ENCODE assay signal across 21 cellular contexts in genomic region chr10:133254421-133255120, GRCh38. TPM values are rescaled to one million over a fixed set of nuclear protein-coding genes. Genes with fewer than 3 reads are reported as not detected.
A peak's percentile ranks its signal among the peaks of the same experiment; 100 is the strongest.
DNase-seq lines count a peak whose midpoint lies in the region; ATAC-seq and TF ChIP-seq lines count a peak whose summit lies in the region.
"Had no signal": no experiment of that assay in that cellular context is flagged by ENCODE, and none has a peak within 500 bp of the region (broad histone marks: within the 10 kb centered on the region; RNA-seq: fewer than 3 reads in every experiment).

No MANE protein-coding gene starts in this region.

- peaks cover 12% of the 10 kb centered on the region for H3K4me1 ChIP-seq in IMR-90 (ENCODE audit: control insufficient read depth, insufficient read depth, low read length)
- H3K4me1 ChIP-seq in mesenchymal stem cell (ENCODE audit: control insufficient read depth, insufficient read depth, low read depth, low read length), result peaks cover 25% of the 10 kb centered on the region
- peaks cover 76% of the 10 kb centered on the region for H3K4me1 ChIP-seq in testis

- H3K4me3 ChIP-seq in IMR-90 (ENCODE audit: insufficient read depth, low read depth, low read length) (no peak overlapping the region), mesenchymal stem cell (ENCODE audit: insufficient read depth in 1 of 2, low read depth in 1 of 2, low read length in 2 of 2) (no peak overlapping the region), testis (no peak overlapping the region)
- H3K4me3 ChIP-seq: SK-N-MC had no signal

- in situ Hi-C loops in IMR-90 (cut with MboI; ENCODE audit: low sequenced_read_pairs), result loop anchor here (25.0 kb wide), 1 partner anchor 592 kb away; no protein-coding TSS in a partner anchor

- H3K9me1 ChIP-seq in IMR-90 (ENCODE audit: insufficient read depth, low read length), result peaks cover 3% of the 10 kb centered on the region

- H3K9ac ChIP-seq in IMR-90 (ENCODE audit: low read depth, low read length) (no peak overlapping the region), mesenchymal stem cell (ENCODE audit: low read length) (no peak overlapping the region)

- H3K14ac ChIP-seq in IMR-90 (replicated peaks; ENCODE audit: low read depth, low read length) (no peak overlapping the region), mesenchymal stem cell (ENCODE audit: low read length in 2 of 2) (no peak overlapping the region)

- H3K18ac ChIP-seq in IMR-90 (ENCODE audit: low read depth, low read length), result no peak overlapping the region
- no peak overlapping the region for H3K18ac ChIP-seq in mesenchymal stem cell (ENCODE audit: low read depth in 1 of 2, low read length in 2 of 2)

- no peak overlapping the region; the same call in 1 of the 2 replicates for H3K4ac ChIP-seq in IMR-90 (ENCODE audit: low read depth, low read length)
- peak overlapping the region in 1 of 2 experiments; percentile 46 for H3K4ac ChIP-seq in mesenchymal stem cell (ENCODE audit: low read depth in 1 of 2, low read length in 2 of 2)

- DNase-seq in activated naive CD8-positive, alpha-beta T cell treated with anti-CD3 and anti-CD28 coated beads, Interleukin-2, amount 50 U/mL, for 24 hours, result no peak
- no peak for DNase-seq in IMR-90
- no peak for DNase-seq in mesenchymal stem cell
- peak; percentile 81 for DNase-seq in testis
- no peak for DNase-seq in NCI-H1930 (lab: John Stamatoyannopoulos, UW)
- DNase-seq: DMS79 treated with DMSO at 0.1 percent for 48 hours, H7, KBM-7, NCI-H1105, NCI-H2081 treated with DMSO at 0.1 percent for 48 hours, NCI-H510A treated with DMSO at 0.1 percent for 48 hours, NCI-H774, OCI-M1, SHP77 had no signal

- H3K56ac ChIP-seq in IMR-90 (ENCODE audit: extremely low read depth, insufficient read depth, low read length), result no peak overlapping the region

- H4K20me1 ChIP-seq in IMR-90 (ENCODE audit: insufficient read depth, low read length), result no peaks in the 10 kb centered on the region

- POLR2A ChIA-PET in IMR-90 (lab: Charles Lee; ENCODE audit: unreplicated experiment), result no interaction called here

- BruUV-seq in IMR-90 (replicated peaks; lab: Mats Ljungman, UMichigan), result no TSS peak

- no peak overlapping the region for H3K4me2 ChIP-seq in IMR-90 (ENCODE audit: low read depth, low read length)
- H3K4me2 ChIP-seq in mesenchymal stem cell (ENCODE audit: low read length, poor library complexity, severe bottlenecking), result no peak overlapping the region

- H3K27me3 ChIP-seq in IMR-90 (ENCODE audit: control insufficient read depth, insufficient read depth, low read length) (peaks cover 10% of the 10 kb centered on the region), mesenchymal stem cell (ENCODE audit: control insufficient read depth in 1 of 2, insufficient read depth in 1 of 2, low read length in 2 of 2) (peaks cover 5 to 13% of the 10 kb centered on the region in 2 experiments), testis (no peaks in the 10 kb centered on the region)

- H2AK5ac ChIP-seq in IMR-90 (ENCODE audit: low read depth, low read length), result peak overlapping the region; percentile 60; the same call in 1 of the 2 replicates
- no peak overlapping the region for H2AK5ac ChIP-seq in mesenchymal stem cell (ENCODE audit: low read length, severe bottlenecking)

- H3K9me3 Mint-ChIP-seq in activated naive CD8-positive, alpha-beta T cell (ENCODE audit: low read depth), result no peaks in the 10 kb centered on the region
- H3K9me3 Mint-ChIP-seq in activated naive CD8-positive, alpha-beta T cell treated with anti-CD3 and anti-CD28 coated beads, Interleukin-2, amount 50 U/mL, for 24 hours, result no peaks in the 10 kb centered on the region

- TF ChIP-seq RAD21 in IMR-90 (IDR thresholded peaks at IDR 0.05; ENCODE audit: low read length), result no peak

- H4K5ac ChIP-seq in IMR-90 (ENCODE audit: low read depth, low read length), result no peak overlapping the region

- H3K27me3 Mint-ChIP-seq in activated naive CD8-positive, alpha-beta T cell, result no peaks in the 10 kb centered on the region
- peaks cover 10% of the 10 kb centered on the region for H3K27me3 Mint-ChIP-seq in activated naive CD8-positive, alpha-beta T cell treated with anti-CD3 and anti-CD28 coated beads, Interleukin-2, amount 50 U/mL, for 24 hours

- intact Hi-C loops in IMR-90 (cut with micrococcal nuclease) (loop anchor here (5.0 kb wide), 1 partner anchor 107 kb away; no protein-coding TSS in a partner anchor), testis (cut with DNase I; ENCODE audit: low total_unique reads) (no loop called here)

- peaks cover 18% of the 10 kb centered on the region for H3K4me1 Mint-ChIP-seq in activated naive CD8-positive, alpha-beta T cell (ENCODE audit: low read depth)
- H3K4me1 Mint-ChIP-seq in activated naive CD8-positive, alpha-beta T cell treated with anti-CD3 and anti-CD28 coated beads, Interleukin-2, amount 50 U/mL, for 24 hours, result peaks cover 26% of the 10 kb centered on the region

- no peak overlapping the region for H2BK120ac ChIP-seq in IMR-90 (ENCODE audit: low read depth, low read length)
- H2BK120ac ChIP-seq in mesenchymal stem cell (ENCODE audit: low read depth, low read length), result no peak overlapping the region

- H3K27ac Mint-ChIP-seq in activated naive CD8-positive, alpha-beta T cell, result peak overlapping the region; percentile 13
- H3K27ac Mint-ChIP-seq in activated naive CD8-positive, alpha-beta T cell treated with anti-CD3 and anti-CD28 coated beads, Interleukin-2, amount 50 U/mL, for 24 hours, result no peak overlapping the region
- H3K27ac Mint-ChIP-seq: B cell had no signal

- H4K8ac ChIP-seq in IMR-90 (ENCODE audit: low read depth in 2 of 2, low read length in 2 of 2) (no peak overlapping the region), mesenchymal stem cell (ENCODE audit: low read length) (no peak overlapping the region)

- H2BK20ac ChIP-seq in IMR-90 (ENCODE audit: low read depth, low read length), result 0 out of 2 replicates have a peak overlapping the region, but pooled peaks have one; percentile 40

- H3K27ac ChIP-seq in IMR-90 (ENCODE audit: insufficient read depth, low read length) (no peak overlapping the region), mesenchymal stem cell (ENCODE audit: low read length, poor library complexity, severe bottlenecking) (no peak overlapping the region), testis (peak overlapping the region in 1 of 2 donors; percentile 53)
- H3K27ac ChIP-seq: SK-N-MC had no signal

- TF ChIP-seq CTCF in IMR-90 (conservative IDR thresholded peaks at IDR 0.05; ENCODE audit: low read depth, low read length) (no peak), testis (IDR thresholded peaks at IDR 0.05) (no peak)

- CTCF ChIA-PET in IMR-90 (lab: Yijun Ruan, JAX), result no interaction called here

- no peaks in the 10 kb centered on the region for H3K36me3 Mint-ChIP-seq in activated naive CD8-positive, alpha-beta T cell
- peaks cover 3% of the 10 kb centered on the region for H3K36me3 Mint-ChIP-seq in activated naive CD8-positive, alpha-beta T cell treated with anti-CD3 and anti-CD28 coated beads, Interleukin-2, amount 50 U/mL, for 24 hours (ENCODE audit: low read depth)

- no peak for ATAC-seq in activated naive CD8-positive, alpha-beta T cell treated with anti-CD3 and anti-CD28 coated beads, Interleukin-2, amount 50 U/mL, for 24 hours
- no peak for ATAC-seq in IMR-90 (ENCODE audit: low read depth)
- ATAC-seq in HG02852 (IDR thresholded peaks at IDR 0.05; ENCODE audit: unreplicated experiment), result no peak
- no peak for ATAC-seq in HG03342 (IDR thresholded peaks at IDR 0.05; ENCODE audit: unreplicated experiment)

- no peak overlapping the region for H3K4me3 Mint-ChIP-seq in activated naive CD8-positive, alpha-beta T cell
- H3K4me3 Mint-ChIP-seq in activated naive CD8-positive, alpha-beta T cell treated with anti-CD3 and anti-CD28 coated beads, Interleukin-2, amount 50 U/mL, for 24 hours, result no peak overlapping the region
- H3K4me3 Mint-ChIP-seq: B cell had no signal

- H4K91ac ChIP-seq in IMR-90 (ENCODE audit: insufficient read depth, low read depth, low read length) (no peak overlapping the region), mesenchymal stem cell (ENCODE audit: low read length) (no peak overlapping the region)

- H3K79me1 ChIP-seq in IMR-90 (ENCODE audit: low read depth in 1 of 2, low read length in 2 of 2) (no peaks in the 10 kb centered on the region), mesenchymal stem cell (replicated peaks; ENCODE audit: low read length, poor library complexity, severe bottlenecking) (no peaks in the 10 kb centered on the region)

- H2BK12ac ChIP-seq in mesenchymal stem cell (ENCODE audit: low read length in 2 of 2), result no peak overlapping the region

- H2AFZ ChIP-seq in IMR-90 (replicated peaks; ENCODE audit: low read length, poor library complexity) (peak overlapping the region; percentile 15), mesenchymal stem cell (ENCODE audit: low read depth, low read length) (no peak overlapping the region)

- H3K9me3 ChIP-seq in IMR-90 (ENCODE audit: control insufficient read depth, insufficient read depth, low read length), result no peaks in the 10 kb centered on the region
- H3K9me3 ChIP-seq in mesenchymal stem cell (ENCODE audit: control insufficient read depth, low read length), result no peaks in the 10 kb centered on the region
- H3K9me3 ChIP-seq in testis, result no peaks in the 10 kb centered on the region

- H2AK9ac ChIP-seq in IMR-90 (replicated peaks; ENCODE audit: low read depth, low read length, poor library complexity), result no peak overlapping the region

- TF ChIP-seq POLR2A in IMR-90 (IDR thresholded peaks at IDR 0.05; ENCODE audit: low read depth, low read length) (no peak), testis (IDR thresholded peaks at IDR 0.05) (no peak)

- H2BK5ac ChIP-seq in IMR-90 (ENCODE audit: low read depth, low read length, poor library complexity, severe bottlenecking), result no peak overlapping the region
- no peak overlapping the region for H2BK5ac ChIP-seq in mesenchymal stem cell (ENCODE audit: low read depth, low read length, poor library complexity, severe bottlenecking)

- dilution Hi-C loops in IMR-90 (cut with HindIII; ENCODE audit: low sequenced_read_pairs, unreplicated experiment), result no loop called here

- H3K23ac ChIP-seq in IMR-90 (ENCODE audit: low read depth, low read length) (no peak overlapping the region), mesenchymal stem cell (ENCODE audit: low read length in 2 of 2) (no peak overlapping the region)

- no peaks in the 10 kb centered on the region for H3K36me3 ChIP-seq in IMR-90 (ENCODE audit: control insufficient read depth, insufficient read depth, low read length)
- H3K36me3 ChIP-seq in mesenchymal stem cell (ENCODE audit: control insufficient read depth in 1 of 2, insufficient read depth in 2 of 2, low read depth in 1 of 2, low read length in 2 of 2), result no peaks in the 10 kb centered on the region
- H3K36me3 ChIP-seq in testis (ENCODE audit: low read depth, missing control alignments), result no peaks in the 10 kb centered on the region

- 62% methylated on average over 12 of the region's 13 CpGs; no CpG with 5 or more reads in 1 of the 2 experiments for WGBS in IMR-90 (ENCODE audit: extremely low coverage in 2 of 2, insufficient read length in 1 of 2), 2 experiments
- 69% methylated on average over 13 of the region's 13 CpGs for WGBS in mesenchymal stem cell
- 27 to 47% methylated on average over 11 to 13 of the region's 13 CpGs for WGBS in testis, 2 donors

- H2BK15ac ChIP-seq in IMR-90 (ENCODE audit: low read depth, low read length) (no peak overlapping the region; the same call in 2 of the 3 replicates), mesenchymal stem cell (ENCODE audit: low read depth, poor library complexity, severe bottlenecking) (peak overlapping the region; percentile 26)

RNA-seq across cellular contexts. Expression of gene VENTX, which starts 16.9 kb away (rescaled TPM):
- total RNA-seq in IMR-90 (2012; rRNA removed), result not detected in 2 replicates
- not detected in 2 replicates for polyA plus RNA-seq in IMR-90 (2012; rRNA removed)
- not detected in 2 replicates for polyA plus RNA-seq in IMR-90 (2012; cell fraction: cytosol; rRNA removed)
- 0.02 TPM in 1 of 2 replicates, not detected in the other for polyA plus RNA-seq in IMR-90 (2012; cell fraction: nucleus; rRNA removed; ENCODE audit: low replicate concordance)
- polyA plus RNA-seq in mesenchymal stem cell (2013, experiment 1 of 2), result not detected
- polyA plus RNA-seq in mesenchymal stem cell (2013, experiment 2 of 2), result not detected
- total RNA-seq in testis, result 1 to 10 TPM; 2.2 to 3.5 TPM
- 1.5 TPM for polyA plus RNA-seq in testis (ENCODE audit: insufficient read depth, low read depth, low replicate concordance)
- total RNA-seq: A172, B cell, RPMI7951 had no signal

RNA-seq across cellular contexts. Expression of gene ADAM8, which starts 22.1 kb away (rescaled TPM):
- total RNA-seq in IMR-90 (2012; rRNA removed) (under 0.01 and 0.28 TPM in 2 replicates), testis (10 to 100 TPM; 12.8 to 14.6 TPM)
- polyA plus RNA-seq in IMR-90 (2012; rRNA removed) (0.74 and 0.90 TPM in 2 replicates), testis (ENCODE audit: insufficient read depth, low read depth, low replicate concordance) (3.5 TPM)
- polyA plus RNA-seq in IMR-90 (2012; cell fraction: cytosol; rRNA removed), result 0.14 and 0.51 TPM in 2 replicates
- polyA plus RNA-seq in IMR-90 (2012; cell fraction: nucleus; rRNA removed; ENCODE audit: low replicate concordance), result 6.8 and 19.7 TPM in 2 replicates
- 0.50 TPM for polyA plus RNA-seq in mesenchymal stem cell (2013, experiment 1 of 2)
- polyA plus RNA-seq in mesenchymal stem cell (2013, experiment 2 of 2), result 0.41 TPM

RNA-seq across cellular contexts. Expression of gene UTF1, which starts 24.6 kb away (rescaled TPM):
- not detected in 2 replicates for total RNA-seq in IMR-90 (2012; rRNA removed)
- not detected in 2 replicates for polyA plus RNA-seq in IMR-90 (2012; rRNA removed)
- polyA plus RNA-seq in IMR-90 (2012; cell fraction: cytosol; rRNA removed), result not detected in 2 replicates
- polyA plus RNA-seq in IMR-90 (2012; cell fraction: nucleus; rRNA removed; ENCODE audit: low replicate concordance), result not detected in 2 replicates
- polyA plus RNA-seq in mesenchymal stem cell (2013, experiment 1 of 2), result not detected
- polyA plus RNA-seq in mesenchymal stem cell (2013, experiment 2 of 2), result not detected
- total RNA-seq in testis, result 10 to 100 TPM; 17.2 to 18.6 TPM
- 5.3 TPM for polyA plus RNA-seq in testis (ENCODE audit: insufficient read depth, low read depth, low replicate concordance)
- total RNA-seq: A172, RPMI7951 had no signal

RNA-seq across cellular contexts. Expression of gene TUBGCP2, which starts 54.1 kb away (rescaled TPM):
- total RNA-seq in IMR-90 (2012; rRNA removed) (65.0 and 72.6 TPM in 2 replicates), testis (100 to 1,000 TPM in 1 of 2 donors, 10 to 100 TPM in 1; 84.3 to 101 TPM)
- polyA plus RNA-seq in IMR-90 (2012; rRNA removed) (48.1 and 48.6 TPM in 2 replicates), testis (ENCODE audit: insufficient read depth, low read depth, low replicate concordance) (76.0 TPM)
- polyA plus RNA-seq in IMR-90 (2012; cell fraction: cytosol; rRNA removed), result 23.0 and 41.7 TPM in 2 replicates
- 62.3 and 99.6 TPM in 2 replicates for polyA plus RNA-seq in IMR-90 (2012; cell fraction: nucleus; rRNA removed; ENCODE audit: low replicate concordance)
- polyA plus RNA-seq in mesenchymal stem cell (2013, experiment 1 of 2), result 36.2 TPM
- polyA plus RNA-seq in mesenchymal stem cell (2013, experiment 2 of 2), result 35.4 TPM

RNA-seq across cellular contexts. Expression of gene ZNF511, which starts 54.1 kb away (rescaled TPM):
- total RNA-seq in IMR-90 (2012; rRNA removed) (13.6 and 14.2 TPM in 2 replicates), testis (10 to 100 TPM; 46.5 to 50.5 TPM)
- polyA plus RNA-seq in IMR-90 (2012; rRNA removed) (32.6 and 36.8 TPM in 2 replicates), testis (ENCODE audit: insufficient read depth, low read depth, low replicate concordance) (39.6 TPM)
- polyA plus RNA-seq in IMR-90 (2012; cell fraction: cytosol; rRNA removed), result 20.3 and 34.8 TPM in 2 replicates
- 33.0 and 37.6 TPM in 2 replicates for polyA plus RNA-seq in IMR-90 (2012; cell fraction: nucleus; rRNA removed; ENCODE audit: low replicate concordance)
- polyA plus RNA-seq in mesenchymal stem cell (2013, experiment 1 of 2), result 17.8 TPM
- polyA plus RNA-seq in mesenchymal stem cell (2013, experiment 2 of 2), result 17.9 TPM

Comparison
In these comparisons a context has a peak if more than half of its experiments do, and no peak if none do; other contexts are left out.
1. RNA of gene ADAM8, which starts 22.1 kb away (total RNA-seq): 12.8 to 14.6 TPM in testis; under 0.01 to 0.28 TPM in IMR-90; every median in the first group is over 10 times any median in the second.
2. RNA of gene UTF1, which starts 24.6 kb away (total RNA-seq): 17.2 to 18.6 TPM in testis; not detected in IMR-90; every median in the first group is over 10 times any median in the second.